14 cellular contexts compared by ENCODE assay signal in the genomic region with DNA sequence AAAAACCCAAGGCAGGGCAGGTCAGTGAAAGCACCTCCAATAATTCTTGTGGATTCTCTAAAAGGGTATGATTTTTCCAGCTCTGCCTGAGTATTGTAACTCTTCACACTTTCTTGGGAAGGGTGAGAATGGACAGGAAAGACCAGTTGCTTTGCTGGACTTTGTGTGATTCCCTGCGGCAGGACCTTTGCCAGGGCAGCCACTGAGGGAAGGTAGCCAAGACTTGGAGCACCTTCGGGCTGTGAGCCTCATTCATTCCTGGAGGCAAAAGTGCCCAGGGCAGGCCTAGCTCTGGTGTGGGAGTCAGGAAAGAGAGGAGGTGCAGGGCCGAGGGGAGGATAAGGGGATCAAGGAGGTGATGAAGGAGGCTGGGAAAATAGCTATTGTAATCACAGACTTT.
A peak's percentile ranks its signal among the peaks of the same experiment; 100 is the strongest.
DNase-seq lines count a peak whose midpoint lies in the region; ATAC-seq and TF ChIP-seq lines count a peak whose summit lies in the region.
"Had no signal": no experiment of that assay in that cellular context is flagged by ENCODE, and none has a peak within 500 bp of the region (broad histone marks: within the 10 kb centered on the region; RNA-seq: fewer than 3 reads in every experiment).

No MANE protein-coding gene starts in this region.

- H3K27me3 ChIP-seq in trophoblast cell (ENCODE audit: insufficient read depth, low read length): no peaks in the 10 kb centered on the region

- no peak overlapping the region for H3K27ac Mint-ChIP-seq in T-helper 17 cell

- H3K4me1 ChIP-seq in trophoblast cell (ENCODE audit: control insufficient read depth in 1 of 2, insufficient read depth in 2 of 2, low read length in 2 of 2) (peaks cover 32 to 53% of the 10 kb centered on the region in 2 experiments), OCI-LY7 (ENCODE audit: insufficient read depth, low read length, poor library complexity, severe bottlenecking) (peaks cover 13% of the 10 kb centered on the region)

- peak overlapping the region; percentile 65 for H2AK5ac ChIP-seq in trophoblast cell (ENCODE audit: low read length)

- TF ChIP-seq CTCF in LNCaP clone FGC (IDR thresholded peaks at IDR 0.05; ENCODE audit: control insufficient read depth, extremely low read depth, insufficient read depth): no peak
- TF ChIP-seq CTCF in OCI-LY7 (conservative IDR thresholded peaks at IDR 0.05; ENCODE audit: low read length): no peak

- in situ Hi-C loops in G401 (cut with HindIII; ENCODE audit: low sequenced_read_pairs): no loop called here

- H3K18ac ChIP-seq in trophoblast cell (ENCODE audit: low read length): peak overlapping the region; percentile 55

- H3K9me3 ChIP-seq in trophoblast cell (ENCODE audit: insufficient read depth, low read depth, low read length) (peaks cover 2% of the 10 kb centered on the region), OCI-LY7 (ENCODE audit: low read length) (no peaks in the 10 kb centered on the region), T-helper 17 cell (ENCODE audit: control insufficient read depth, low read length, poor library complexity, severe bottlenecking) (no peaks in the 10 kb centered on the region)

- H3K27ac ChIP-seq in trophoblast cell (ENCODE audit: low read depth, low read length) (peak overlapping the region; percentile 58), OCI-LY7 (ENCODE audit: low read depth, low read length, poor library complexity, severe bottlenecking) (no peak overlapping the region)
- H3K27ac ChIP-seq: KMS-11 had no signal

- DNase-seq in G401 (ENCODE audit: low spot score) (peak; percentile 46), LNCaP clone FGC (ENCODE audit: low read depth) (peak; percentile 27), cerebellum (ENCODE audit: low spot score) (peak; percentile 52), trophoblast cell (no peak), OCI-LY7 (ENCODE audit: low spot score) (no peak), ureter (ENCODE audit: low spot score) (no peak), T-helper 17 cell (no peak)
- DNase-seq in stimulated activated CD4-positive, alpha-beta T cell treated with anti-CD3 and anti-CD28 coated beads, Interleukin-2, amount 100 ng/mL, for 48 hours: no peak
- DNase-seq: DMS 273 treated with DMSO at 0.1 percent for 48 hours, MM.1S, NCI-H1105, NCI-H1694 treated with DMSO at 0.1 percent for 48 hours, SIG-M5 had no signal

- H3K79me1 ChIP-seq in trophoblast cell (ENCODE audit: low read length): peaks cover 65% of the 10 kb centered on the region

- peak overlapping the region; percentile 44 for H2BK5ac ChIP-seq in trophoblast cell (ENCODE audit: low read depth, low read length, poor library complexity)

- H3K9ac ChIP-seq in trophoblast cell (ENCODE audit: low read length): no peak overlapping the region
- H3K9ac ChIP-seq: KMS-11 had no signal

- peaks cover 5% of the 10 kb centered on the region for H3K36me3 Mint-ChIP-seq in T-helper 17 cell (ENCODE audit: low read depth)

- H2AFZ ChIP-seq in trophoblast cell (ENCODE audit: insufficient read depth, low read length, poor library complexity): peak overlapping the region; percentile 33
- no peak overlapping the region for H2AFZ ChIP-seq in OCI-LY7 (ENCODE audit: low read length)

- H3K4me2 ChIP-seq in trophoblast cell (ENCODE audit: low read length): no peak overlapping the region
- H3K4me2 ChIP-seq in OCI-LY7 (ENCODE audit: low read length): no peak overlapping the region
- H3K4me2 ChIP-seq: KMS-11 had no signal

- no peak overlapping the region for H3K23ac ChIP-seq in trophoblast cell (ENCODE audit: low read length)

- POLR2A ChIA-PET in OCI-LY7 (lab: Charles Lee): interaction anchor here (0.8 to 1.4 kb wide), 3 partner anchors 24 to 402 kb away, joined by 3 to 6 read pairs (median 3); a partner anchor contains a TSS

- H4K12ac ChIP-seq in trophoblast cell (ENCODE audit: low read depth, low read length): no peak overlapping the region

- H3K4ac ChIP-seq in trophoblast cell (ENCODE audit: low read depth, low read length): peak overlapping the region; percentile 53

- H3K14ac ChIP-seq in trophoblast cell (ENCODE audit: low read length): peak overlapping the region; percentile 68

- BruUV-seq in OCI-LY7 (replicated peaks; lab: Mats Ljungman, UMichigan): no TSS peak

- no peaks in the 10 kb centered on the region for H3K36me3 ChIP-seq in trophoblast cell (ENCODE audit: control insufficient read depth in 1 of 2, insufficient read depth in 2 of 2, low read length in 2 of 2)
- no peaks in the 10 kb centered on the region for H3K36me3 ChIP-seq in OCI-LY7 (ENCODE audit: insufficient read depth, low read length)

- WGBS in trophoblast cell (ENCODE audit: extremely low coverage, insufficient coverage, insufficient read length): no CpG with 5 or more reads among the region's 3 CpGs

- peaks cover 45% of the 10 kb centered on the region for H3K4me1 Mint-ChIP-seq in T-helper 17 cell

- no peak overlapping the region for H3K4me3 Mint-ChIP-seq in T-helper 17 cell

- no peaks in the 10 kb centered on the region for H3K9me2 ChIP-seq in OCI-LY7 (ENCODE audit: insufficient read depth, low read length)

- H2BK12ac ChIP-seq in trophoblast cell (ENCODE audit: low read length): peak overlapping the region; percentile 73

- peak overlapping the region; percentile 94 for H4K91ac ChIP-seq in trophoblast cell (ENCODE audit: low read depth, low read length)

- H3K4me3 ChIP-seq in LNCaP clone FGC (ENCODE audit: low read depth, low read length): no peak overlapping the region
- no peak overlapping the region for H3K4me3 ChIP-seq in trophoblast cell (ENCODE audit: low read depth, low read length)
- H3K4me3 ChIP-seq in OCI-LY7 (ENCODE audit: low read depth, low read length, poor library complexity, severe bottlenecking): no peak overlapping the region

- peak overlapping the region; percentile 78 for H2BK120ac ChIP-seq in trophoblast cell (ENCODE audit: insufficient read depth, low read length, poor library complexity)

- no peaks in the 10 kb centered on the region for H3K27me3 Mint-ChIP-seq in T-helper 17 cell

- CTCF ChIA-PET in OCI-LY7 (lab: Charles Lee; ENCODE audit: unreplicated experiment): no interaction called here

- ATAC-seq in T-helper 17 cell: no peak

- no peaks in the 10 kb centered on the region for H4K20me1 ChIP-seq in OCI-LY7 (ENCODE audit: insufficient read depth, low read length)

- H3K79me2 ChIP-seq in trophoblast cell (ENCODE audit: control insufficient read depth, insufficient read depth, low read length, poor library complexity) (peaks cover 14% of the 10 kb centered on the region), OCI-LY7 (ENCODE audit: insufficient read depth, low read depth, low read length) (no peaks in the 10 kb centered on the region)

- peak overlapping the region; percentile 55 for H4K8ac ChIP-seq in trophoblast cell (ENCODE audit: low read depth, low read length)

- intact Hi-C loops in OCI-LY7 (cut with micrococcal nuclease; ENCODE audit: unreplicated experiment): no loop called here

Comparison
In these comparisons a context has a peak if more than half of its experiments do, and no peak if none do; other contexts are left out.
1. DNase-seq: peak in G401 (single experiment), LNCaP clone FGC (single experiment) and cerebellum (single experiment); none in trophoblast cell (0 of 2), OCI-LY7 (single experiment), stimulated activated CD4-positive, alpha-beta T cell treated with anti-CD3 and anti-CD28 coated beads, Interleukin-2, amount 100 ng/mL, for 48 hours (0 of 2), ureter (single experiment) and T-helper 17 cell (0 of 3).